28 cellular contexts compared by ENCODE assay signal in the genomic region with DNA sequence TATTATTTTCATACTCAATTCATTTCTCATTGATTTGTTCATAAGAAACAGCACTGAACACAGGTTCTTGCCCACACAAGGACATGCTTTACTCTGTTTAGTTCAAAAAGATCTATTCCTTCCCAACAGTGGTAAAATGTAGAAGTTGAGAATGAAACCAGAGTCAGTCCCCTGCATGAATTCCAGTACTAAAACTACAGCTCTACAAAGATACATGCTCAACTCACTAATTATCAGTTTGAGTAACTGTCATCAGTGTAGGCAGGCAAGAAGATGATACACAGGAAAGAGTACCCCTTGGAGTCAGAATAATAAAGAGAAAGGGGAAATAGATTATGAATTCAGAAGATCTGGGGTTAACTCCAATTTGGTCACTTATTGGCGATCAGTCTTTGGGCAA. TPM values are rescaled to one million over a fixed set of nuclear protein-coding genes. Genes with fewer than 3 reads are reported as not detected.
"Had no signal": no experiment of that assay in that cellular context is flagged by ENCODE, and none has a peak within 500 bp of the region (broad histone marks: within the 10 kb centered on the region; RNA-seq: fewer than 3 reads in every experiment).

No MANE protein-coding gene starts in this region.

- H3K36me3 ChIP-seq: prostate gland had no signal

- H3K4me3 Mint-ChIP-seq: effector memory CD8-positive, alpha-beta T cell; naive thymus-derived CD8-positive, alpha-beta T cell; nephron progenitor cell; stimulated activated memory B cell treated with anti-CD40 and anti-IgM and Interleukin-4, amounts not matched to agents 10 μg/mL and 1 μg/mL and 100 μg/mL, for 72 hours; type B pancreatic cell had no signal

- H3K9me3 Mint-ChIP-seq: effector memory CD8-positive, alpha-beta T cell; naive thymus-derived CD8-positive, alpha-beta T cell; stimulated activated memory B cell treated with anti-CD40 and anti-IgM and Interleukin-4, amounts not matched to agents 10 μg/mL and 1 μg/mL and 100 μg/mL, for 72 hours; type B pancreatic cell had no signal

- H3K27ac Mint-ChIP-seq: naive thymus-derived CD8-positive, alpha-beta T cell; nephron progenitor cell; stimulated activated memory B cell treated with anti-CD40 and anti-IgM and Interleukin-4, amounts not matched to agents 10 μg/mL and 1 μg/mL and 100 μg/mL, for 72 hours; type B pancreatic cell had no signal

- H3K27me3 Mint-ChIP-seq: effector memory CD8-positive, alpha-beta T cell; naive thymus-derived CD8-positive, alpha-beta T cell; stimulated activated memory B cell treated with anti-CD40 and anti-IgM and Interleukin-4, amounts not matched to agents 10 μg/mL and 1 μg/mL and 100 μg/mL, for 72 hours; type B pancreatic cell had no signal

- H3K4me2 ChIP-seq: smooth muscle cell had no signal

- H3K27ac ChIP-seq: esophagus squamous epithelium, lower lobe of right lung, prostate gland, right atrium auricular region, testis, tibial artery had no signal

- H3K4me1 ChIP-seq: lower lobe of right lung, prostate gland, right atrium auricular region, testis had no signal

- H3K4me3 ChIP-seq: esophagus squamous epithelium, lower lobe of right lung, prostate gland, right atrium auricular region, smooth muscle cell, testis, tibial artery had no signal

- DNase-seq: cortex of kidney; effector memory CD8-positive, alpha-beta T cell; erythroblast; esophagus squamous epithelium; foreskin melanocyte; left ventricle myocardium superior; lower lobe of right lung; naive thymus-derived CD8-positive, alpha-beta T cell; nephron progenitor cell; nucleus accumbens; stimulated activated CD4-positive, alpha-beta T cell treated with anti-CD3 and anti-CD28 coated beads, Interleukin-12 subunit alpha, Interleukin-12 subunit beta, amount 100 ng/mL, for 4 hours; stimulated activated CD4-positive, alpha-beta T cell treated with anti-CD3 and anti-CD28 coated beads, Interleukin-1b, Interleukin-23, amount 100 ng/mL, for 48 hours; stimulated activated CD4-positive, alpha-beta T cell treated with anti-CD3 and anti-CD28 coated beads, Interleukin-4, amount 100 ng/mL, for 24 hours; stimulated activated naive CD8-positive, alpha-beta T cell treated with anti-CD3 and anti-CD28 coated beads, Interleukin-15, Interleukin-2, amounts not matched to agents 100 U/mL and 50 U/mL, for 24 hours; substantia nigra; testis; tibial artery had no signal

- H3K9me3 ChIP-seq: esophagus squamous epithelium, lower lobe of right lung, prostate gland, right atrium auricular region, testis, tibial artery had no signal

- ATAC-seq: effector memory CD8-positive, alpha-beta T cell; left ventricle myocardium superior; lower lobe of right lung; naive thymus-derived CD8-positive, alpha-beta T cell; sciatic nerve; stimulated activated memory B cell treated with anti-CD40 and anti-IgM and Interleukin-4, amounts not matched to agents 10 μg/mL and 1 μg/mL and 100 μg/mL, for 72 hours; stimulated activated naive CD8-positive, alpha-beta T cell treated with anti-CD3 and anti-CD28 coated beads, Interleukin-15, Interleukin-2, amounts not matched to agents 100 U/mL and 50 U/mL, for 24 hours had no signal

- H3K4me1 Mint-ChIP-seq: naive thymus-derived CD8-positive, alpha-beta T cell; nephron progenitor cell; stimulated activated memory B cell treated with anti-CD40 and anti-IgM and Interleukin-4, amounts not matched to agents 10 μg/mL and 1 μg/mL and 100 μg/mL, for 72 hours had no signal

- FAIRE-seq: endometrium, keratinocyte had no signal

- H3K27me3 ChIP-seq: esophagus squamous epithelium, right atrium auricular region, testis, tibial artery had no signal

RNA-seq across cellular contexts. Expression of gene NR2E3, which starts 43.2 kb away (rescaled TPM):
- total RNA-seq: left ventricle myocardium superior; lower lobe of right lung; mesenteric fat pad; myocyte; naive thymus-derived CD8-positive, alpha-beta T cell; osteocyte; right atrium auricular region; sciatic nerve; smooth muscle cell had no signal
- polyA plus RNA-seq: smooth muscle cell had no signal
